14 cellular contexts compared by ENCODE assay signal in genomic region chr4:26557164-26557563, GRCh38. TPM values are rescaled to one million over a fixed set of nuclear protein-coding genes. Genes with fewer than 3 reads are reported as not detected.
A peak's percentile ranks its signal among the peaks of the same experiment; 100 is the strongest.
DNase-seq lines count a peak whose midpoint lies in the region; FAIRE-seq and TF ChIP-seq lines count a peak whose summit lies in the region.
"Had no signal": no experiment of that assay in that cellular context is flagged by ENCODE, and none has a peak within 500 bp of the region (broad histone marks: within the 10 kb centered on the region; RNA-seq: fewer than 3 reads in every experiment).

No MANE protein-coding gene starts in this region.

- no peak overlapping the region for H3K14ac ChIP-seq in trophoblast cell (ENCODE audit: low read length)

- TF ChIP-seq EP300 in esophagus muscularis mucosa (IDR thresholded peaks at IDR 0.05), result no peak

- no peak overlapping the region for H2AK5ac ChIP-seq in trophoblast cell (ENCODE audit: low read length)

- H3K4me1 ChIP-seq in esophagus muscularis mucosa (no peaks in the 10 kb centered on the region), trophoblast cell (ENCODE audit: control insufficient read depth in 1 of 2, insufficient read depth in 2 of 2, low read length in 2 of 2) (no peaks in the 10 kb centered on the region)
- H3K4me1 ChIP-seq: Peyer's patch, vagina had no signal

- H3K9me3 ChIP-seq in esophagus muscularis mucosa (peaks cover 0 to 5% (median 0%) of the 10 kb centered on the region in 4 donors), trophoblast cell (ENCODE audit: insufficient read depth, low read depth, low read length) (no peaks in the 10 kb centered on the region)
- H3K9me3 ChIP-seq: Peyer's patch, vagina had no signal

- no peak overlapping the region for H2BK5ac ChIP-seq in trophoblast cell (ENCODE audit: low read depth, low read length, poor library complexity)

- intact Hi-C loops in esophagus muscularis mucosa (cut with DNase I), result no loop called here

- no peak for TF ChIP-seq POLR2A in esophagus muscularis mucosa (IDR thresholded peaks at IDR 0.05; ENCODE audit: low read depth)

- no peak overlapping the region for H2AFZ ChIP-seq in trophoblast cell (ENCODE audit: insufficient read depth, low read length, poor library complexity)

- H3K27ac ChIP-seq in esophagus muscularis mucosa (replicated peaks in 1 of 4) (no peak overlapping the region), trophoblast cell (ENCODE audit: low read depth, low read length) (no peak overlapping the region), caudate nucleus (ENCODE audit: low read depth, low read length) (no peak overlapping the region)
- H3K27ac ChIP-seq: Peyer's patch, vagina had no signal

- no peak overlapping the region for H3K18ac ChIP-seq in trophoblast cell (ENCODE audit: low read length)

- H3K23ac ChIP-seq in trophoblast cell (ENCODE audit: low read length), result no peak overlapping the region

- H3K4ac ChIP-seq in trophoblast cell (ENCODE audit: low read depth, low read length), result no peak overlapping the region

- no peaks in the 10 kb centered on the region for H3K79me1 ChIP-seq in trophoblast cell (ENCODE audit: low read length)

- no peak overlapping the region for H3K9ac ChIP-seq in trophoblast cell (ENCODE audit: low read length)

- H2BK120ac ChIP-seq in trophoblast cell (ENCODE audit: insufficient read depth, low read length, poor library complexity), result no peak overlapping the region

- H4K8ac ChIP-seq in trophoblast cell (ENCODE audit: low read depth, low read length), result no peak overlapping the region

- no peak overlapping the region for H4K12ac ChIP-seq in trophoblast cell (ENCODE audit: low read depth, low read length)

- DNase-seq in EH (ENCODE audit: low read depth) (peak; percentile 91), NCI-H1092 treated with DMSO at 0.1 percent for 48 hours (lab: John Stamatoyannopoulos, UW) (peak; percentile 14), bronchial epithelial cell (ENCODE audit: low read depth) (peak; percentile 8), non-pigmented ciliary epithelial cell (ENCODE audit: low read depth) (peak; percentile 50), esophagus muscularis mucosa (ENCODE audit: extremely low spot score) (no peak), NAMALWA (ENCODE audit: low spot score) (no peak), trophoblast cell (no peak), caudate nucleus (lab: John Stamatoyannopoulos, UW) (no peak)
- DNase-seq: activated naive CD8-positive, alpha-beta T cell treated with anti-CD3 and anti-CD28 coated beads, Interleukin-2, amount 50 U/mL, for 24 hours; naive thymus-derived CD8-positive, alpha-beta T cell; NCI-H2081 treated with DMSO at 0.1 percent for 48 hours; Peyer's patch had no signal

- FAIRE-seq in bronchial epithelial cell (lab: Jason Lieb, UNC), result no peak
- FAIRE-seq: islet of Langerhans had no signal

- H3K79me2 ChIP-seq in trophoblast cell (ENCODE audit: control insufficient read depth, insufficient read depth, low read length, poor library complexity), result no peaks in the 10 kb centered on the region

- no peaks in the 10 kb centered on the region for H3K27me3 ChIP-seq in bronchial epithelial cell (ENCODE audit: control insufficient read depth, insufficient read depth, low read length)
- H3K27me3 ChIP-seq in esophagus muscularis mucosa, result no peaks in the 10 kb centered on the region
- no peaks in the 10 kb centered on the region for H3K27me3 ChIP-seq in trophoblast cell (ENCODE audit: insufficient read depth, low read length)
- H3K27me3 ChIP-seq: Peyer's patch, vagina had no signal

- no peak overlapping the region for H3K4me2 ChIP-seq in trophoblast cell (ENCODE audit: low read length)

- H4K91ac ChIP-seq in trophoblast cell (ENCODE audit: low read depth, low read length), result no peak overlapping the region

- no peak for TF ChIP-seq CTCF in bronchial epithelial cell (IDR thresholded peaks at IDR 0.05; ENCODE audit: insufficient read depth, low read length, severe bottlenecking)
- no peak for TF ChIP-seq CTCF in esophagus muscularis mucosa (IDR thresholded peaks at IDR 0.05)

- no peak overlapping the region for H2BK12ac ChIP-seq in trophoblast cell (ENCODE audit: low read length)

- no peaks in the 10 kb centered on the region for H3K36me3 ChIP-seq in bronchial epithelial cell (ENCODE audit: control insufficient read depth, insufficient read depth, low read length)
- no peaks in the 10 kb centered on the region for H3K36me3 ChIP-seq in esophagus muscularis mucosa
- H3K36me3 ChIP-seq in trophoblast cell (ENCODE audit: control insufficient read depth in 1 of 2, insufficient read depth in 2 of 2, low read length in 2 of 2), result no peaks in the 10 kb centered on the region
- H3K36me3 ChIP-seq: Peyer's patch, vagina had no signal

- H3K4me3 ChIP-seq in bronchial epithelial cell (ENCODE audit: low read depth, low read length) (no peak overlapping the region), esophagus muscularis mucosa (no peak overlapping the region), trophoblast cell (ENCODE audit: low read depth, low read length) (no peak overlapping the region)
- H3K4me3 ChIP-seq: Peyer's patch, vagina had no signal

RNA-seq across cellular contexts. Expression of gene TBC1D19, which starts 26.7 kb away (rescaled TPM):
- 9.7 and 10.6 TPM in 2 replicates for total RNA-seq in bronchial epithelial cell
- 10 to 100 TPM in 2 of 4 donors, 1 to 10 TPM in 2; 9.5 to 24.9 (median 11.2) TPM for total RNA-seq in esophagus muscularis mucosa
- 3.0 and 3.1 TPM in 2 replicates for polyA plus RNA-seq in trophoblast cell (2013)

Comparison
In these comparisons a context has a peak if more than half of its experiments do, and no peak if none do; other contexts are left out.
1. DNase-seq: peak in EH (single experiment), NCI-H1092 treated with DMSO at 0.1 percent for 48 hours (single experiment), bronchial epithelial cell (single experiment) and non-pigmented ciliary epithelial cell (single experiment); none in esophagus muscularis mucosa (single experiment), NAMALWA (single experiment), trophoblast cell (0 of 2) and caudate nucleus (0 of 61).